8 cellular contexts compared by ENCODE assay signal in the genomic region with DNA sequence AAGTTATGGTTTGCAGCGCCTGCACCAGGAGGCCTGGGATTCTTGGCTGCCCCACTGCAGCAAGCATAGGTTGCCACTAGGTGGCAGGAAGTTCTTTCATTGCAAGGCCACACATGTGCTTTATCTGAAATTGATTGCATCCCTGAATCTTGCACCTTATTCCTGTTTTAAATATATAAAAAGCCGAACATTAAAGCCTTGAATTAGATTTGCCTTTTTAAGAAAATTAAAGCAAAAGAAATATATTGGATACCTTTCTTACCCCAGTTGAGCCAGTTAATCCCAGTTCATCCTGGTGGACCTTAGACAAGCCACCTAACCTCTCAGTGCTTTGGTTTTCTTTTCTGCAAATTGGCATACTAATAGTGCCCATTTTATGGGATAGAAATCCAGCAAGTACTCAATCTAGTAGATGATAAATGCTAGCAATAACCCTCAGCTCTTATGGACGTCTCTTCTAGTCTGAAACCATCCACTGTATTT. TPM values are rescaled to one million over a fixed set of nuclear protein-coding genes. Genes with fewer than 3 reads are reported as not detected.
A peak's percentile ranks its signal among the peaks of the same experiment; 100 is the strongest.
DNase-seq lines count a peak whose midpoint lies in the region; ATAC-seq and TF ChIP-seq lines count a peak whose summit lies in the region.

No MANE protein-coding gene starts in this region.

- DNase-seq in SHP77 (lab: John Stamatoyannopoulos, UW) (peak; percentile 3 to 19), SHP77 treated with DMSO at 0.1 percent for 48 hours (lab: John Stamatoyannopoulos, UW) (no peak), NCI-H82 (lab: John Stamatoyannopoulos, UW) (peak; percentile 76), esophagus squamous epithelium (lab: John Stamatoyannopoulos, UW) (no peak), natural killer cell (peak; percentile 23), suprapubic skin (ENCODE audit: low spot score in 2 of 2) (no peak)
- DNase-seq in activated CD8-positive, alpha-beta memory T cell treated with anti-CD3 and anti-CD28 coated beads, Interleukin-2, amount 50 U/mL, for 48 hours, result peak; percentile 73

- ATAC-seq in HG03342 (IDR thresholded peaks at IDR 0.05; ENCODE audit: unreplicated experiment) (peak; percentile 84), natural killer cell (peak; percentile 68 to 88 (median 78))

- no peaks in the 10 kb centered on the region for H3K9me3 ChIP-seq in esophagus squamous epithelium
- no peaks in the 10 kb centered on the region for H3K9me3 ChIP-seq in suprapubic skin

- H3K4me3 Mint-ChIP-seq in natural killer cell, result no peak overlapping the region

- TF ChIP-seq POLR2A in esophagus squamous epithelium (IDR thresholded peaks at IDR 0.05) (no peak), suprapubic skin (IDR thresholded peaks at IDR 0.05) (no peak)

- no peaks in the 10 kb centered on the region for H3K36me3 Mint-ChIP-seq in natural killer cell

- intact Hi-C loops in esophagus squamous epithelium (cut with DNase I), result no loop called here
- intact Hi-C loops in natural killer cell (cut with micrococcal nuclease), result loop anchor here (5.0 kb wide), 2 partner anchors 515 to 615 kb away; no protein-coding TSS in a partner anchor

- no peak for TF ChIP-seq EP300 in suprapubic skin (IDR thresholded peaks at IDR 0.05)

- WGBS in esophagus squamous epithelium, 2 donors, result 34 to 37% methylated on average over 3 of the region's 3 CpGs
- WGBS in suprapubic skin, result 31% methylated on average over 3 of the region's 3 CpGs

- no peaks in the 10 kb centered on the region for H3K27me3 Mint-ChIP-seq in natural killer cell (ENCODE audit: low read depth in 2 of 2)

- no peaks in the 10 kb centered on the region for H3K4me1 Mint-ChIP-seq in natural killer cell

- H3K27ac ChIP-seq in esophagus squamous epithelium (no peak overlapping the region), suprapubic skin (no peak overlapping the region)

- TF ChIP-seq CTCF in esophagus squamous epithelium (IDR thresholded peaks at IDR 0.05) (peak; percentile 73 to 93 (median 82)), natural killer cell (IDR thresholded peaks at IDR 0.05) (peak; percentile 81), suprapubic skin (IDR thresholded peaks at IDR 0.05) (peak; percentile 62 to 90)

- H3K27ac Mint-ChIP-seq in natural killer cell, result no peak overlapping the region

- H3K36me3 ChIP-seq in esophagus squamous epithelium (no peaks in the 10 kb centered on the region), suprapubic skin (no peaks in the 10 kb centered on the region)

- no peak overlapping the region for H3K4me3 ChIP-seq in esophagus squamous epithelium
- H3K4me3 ChIP-seq in suprapubic skin, result no peak overlapping the region

- no peaks in the 10 kb centered on the region for H3K4me1 ChIP-seq in esophagus squamous epithelium
- no peaks in the 10 kb centered on the region for H3K4me1 ChIP-seq in suprapubic skin

- H3K9me3 Mint-ChIP-seq in natural killer cell, result no peaks in the 10 kb centered on the region

- no peaks in the 10 kb centered on the region for H3K27me3 ChIP-seq in esophagus squamous epithelium
- no peaks in the 10 kb centered on the region for H3K27me3 ChIP-seq in suprapubic skin

RNA-seq across cellular contexts. Expression of a gene that starts 6.3 kb away (rescaled TPM):
- 1 to 10 TPM; 2.1 to 6.5 (median 3.0) TPM for total RNA-seq in esophagus squamous epithelium
- total RNA-seq in natural killer cell, result 10 to 100 TPM; 13.2 to 15.4 (median 13.3) TPM
- 10 to 100 TPM in 1 of 4 donors, 1 to 10 TPM in 3; 3.8 to 25.3 (median 8.9) TPM for total RNA-seq in suprapubic skin

RNA-seq across cellular contexts. Expression of a gene that starts 37.6 kb away (rescaled TPM):
- total RNA-seq in esophagus squamous epithelium (10 to 100 TPM; 26.1 to 51.8 (median 36.6) TPM), natural killer cell (10 to 100 TPM; 20.3 to 42.7 (median 24.5) TPM), suprapubic skin (10 to 100 TPM; 19.7 to 39.7 (median 34.0) TPM)

RNA-seq across cellular contexts. Expression of a gene that starts 53.3 kb away (rescaled TPM):
- total RNA-seq in esophagus squamous epithelium (10 to 100 TPM; 12.0 to 22.9 (median 17.6) TPM), natural killer cell (10 to 100 TPM; 12.9 to 21.0 (median 18.5) TPM), suprapubic skin (10 to 100 TPM; 21.7 to 47.6 (median 26.6) TPM)

Comparison
In these comparisons a context has a peak if more than half of its experiments do, and no peak if none do; other contexts are left out.
1. DNase-seq: peak in SHP77 (2 of 2), NCI-H82 (single experiment), activated CD8-positive, alpha-beta memory T cell treated with anti-CD3 and anti-CD28 coated beads, Interleukin-2, amount 50 U/mL, for 48 hours (single experiment) and natural killer cell (single experiment); none in SHP77 treated with DMSO at 0.1 percent for 48 hours (single experiment), esophagus squamous epithelium (single experiment) and suprapubic skin (0 of 2).
2. Peak in every context shown above with its lines, with median percentiles within 50 percentile points of each other: CTCF ChIP-seq.